ENCODE assay signal across 10 cellular contexts in genomic region chr17:15261818-15262290, GRCh38. TPM values are rescaled to one million over a fixed set of nuclear protein-coding genes. Genes with fewer than 3 reads are reported as not detected.
A peak's percentile ranks its signal among the peaks of the same experiment; 100 is the strongest.
DNase-seq lines count a peak whose midpoint lies in the region; ATAC-seq and TF ChIP-seq lines count a peak whose summit lies in the region.
"Had no signal": no experiment of that assay in that cellular context is flagged by ENCODE, and none has a peak within 500 bp of the region (broad histone marks: within the 10 kb centered on the region; RNA-seq: fewer than 3 reads in every experiment).

No MANE protein-coding gene starts in this region.

- POLR2A ChIA-PET in MCF 10A (lab: Yijun Ruan, JAX) = no interaction called here

- no peaks in the 10 kb centered on the region for H3K9me3 Mint-ChIP-seq in MCF 10A (ENCODE audit: unreplicated experiment)
- no peaks in the 10 kb centered on the region for H3K9me3 Mint-ChIP-seq in endothelial cell (ENCODE audit: unreplicated experiment)
- H3K9me3 Mint-ChIP-seq: activated B cell treated with CpG ODN at 0.5 μM for 24 hours had no signal

- H3K4me1 ChIP-seq in breast epithelium (peaks cover 3 to 13% of the 10 kb centered on the region in 2 donors), mesodermal cell (ENCODE audit: control insufficient read depth, insufficient read depth, low read length, poor library complexity, severe bottlenecking) (peaks cover 29% of the 10 kb centered on the region), upper lobe of right lung (peaks cover 31% of the 10 kb centered on the region)

- TF ChIP-seq POLR2A in breast epithelium (IDR thresholded peaks at IDR 0.05) = no peak

- peak overlapping the region; percentile 62 to 85 (median 72) for H3K4me3 ChIP-seq in breast epithelium
- peak overlapping the region; percentile 79 for H3K4me3 ChIP-seq in mesodermal cell (ENCODE audit: extremely low read depth, insufficient read depth, low read length, poor library complexity, severe bottlenecking)
- peak overlapping the region; percentile 62 for H3K4me3 ChIP-seq in upper lobe of right lung

- H3K27me3 Mint-ChIP-seq in MCF 10A (ENCODE audit: insufficient read depth, unreplicated experiment) (peaks cover 46% of the 10 kb centered on the region), endothelial cell (ENCODE audit: unreplicated experiment) (peaks cover 13% of the 10 kb centered on the region)

- intact Hi-C loops in breast epithelium (cut with DNase I; ENCODE audit: low total_unique reads) = loop anchor here (5.0 kb wide), 1 partner anchor 240 kb away; no protein-coding TSS in a partner anchor
- intact Hi-C loops in MCF 10A (cut with micrococcal nuclease) = no loop called here
- intact Hi-C loops in upper lobe of right lung (cut with DNase I) = loop anchor here (5.0 kb wide), 1 partner anchor 240 kb away; no protein-coding TSS in a partner anchor

- H3K36me3 ChIP-seq in breast epithelium (no peaks in the 10 kb centered on the region), mesodermal cell (ENCODE audit: control insufficient read depth, insufficient read depth, low read length) (peaks cover 35% of the 10 kb centered on the region), upper lobe of right lung (peaks cover 22% of the 10 kb centered on the region)

- H3K4me3 Mint-ChIP-seq in MCF 10A (ENCODE audit: unreplicated experiment) (no peak overlapping the region), endothelial cell (ENCODE audit: unreplicated experiment) (peak overlapping the region; percentile 96)
- H3K4me3 Mint-ChIP-seq: activated B cell treated with CpG ODN at 0.5 μM for 24 hours had no signal

- H3K36me3 Mint-ChIP-seq in MCF 10A (ENCODE audit: insufficient read depth, unreplicated experiment) (no peaks in the 10 kb centered on the region), endothelial cell (ENCODE audit: low read depth, unreplicated experiment) (peaks cover 27% of the 10 kb centered on the region)

- H3K27me3 ChIP-seq in breast epithelium (no peaks in the 10 kb centered on the region), upper lobe of right lung (no peaks in the 10 kb centered on the region)

- H3K27ac ChIP-seq in breast epithelium (peak overlapping the region; percentile 93 to 96), mesodermal cell (ENCODE audit: low read depth, low read length, severe bottlenecking) (peak overlapping the region; percentile 86), upper lobe of right lung (peak overlapping the region; percentile 90)
- H3K27ac ChIP-seq: C4-2B had no signal

- H3K27ac Mint-ChIP-seq in MCF 10A (ENCODE audit: low read depth, unreplicated experiment) (no peak overlapping the region), endothelial cell (ENCODE audit: unreplicated experiment) (peak overlapping the region; percentile 38)
- H3K27ac Mint-ChIP-seq: activated B cell treated with CpG ODN at 0.5 μM for 24 hours had no signal

- H3K4me1 Mint-ChIP-seq in MCF 10A (ENCODE audit: insufficient read depth, unreplicated experiment) = peaks cover 4% of the 10 kb centered on the region
- peaks cover 29% of the 10 kb centered on the region for H3K4me1 Mint-ChIP-seq in endothelial cell (ENCODE audit: unreplicated experiment)

- H3K9me3 ChIP-seq in breast epithelium (no peaks in the 10 kb centered on the region), mesodermal cell (ENCODE audit: control insufficient read depth, low read length) (no peaks in the 10 kb centered on the region), upper lobe of right lung (no peaks in the 10 kb centered on the region)

- TF ChIP-seq CTCF in breast epithelium (IDR thresholded peaks at IDR 0.05) (no peak), MCF 10A (IDR thresholded peaks at IDR 0.05; ENCODE audit: unreplicated experiment) (no peak), endothelial cell (IDR thresholded peaks at IDR 0.05; ENCODE audit: unreplicated experiment) (no peak), upper lobe of right lung (IDR thresholded peaks at IDR 0.05) (no peak)

- BruUV-seq in MCF 10A (replicated peaks; lab: Mats Ljungman, UMichigan) = no TSS peak

- ATAC-seq in upper lobe of right lung = no peak

- 4 to 5% methylated on average over 7 to 8 of the region's 9 CpGs for WGBS in mesodermal cell (ENCODE audit: insufficient coverage in 2 of 2), 2 experiments

- CTCF ChIA-PET in MCF 10A (lab: Yijun Ruan, JAX) = interaction anchor here (0.6 to 9.3 kb wide), 8 partner anchors 218 to 1646 kb away, joined by 3 to 148 read pairs (median 4); no protein-coding TSS in a partner anchor

- DNase-seq in breast epithelium (ENCODE audit: low spot score in 2 of 2) = no peak
- no peak for DNase-seq in MCF 10A (ENCODE audit: unreplicated experiment)
- peak; percentile 15 for DNase-seq in endothelial cell (ENCODE audit: low spot score)
- DNase-seq in upper lobe of right lung = no peak
- DNase-seq in GM19240 (ENCODE audit: insufficient read length, low spot score) = no peak
- no peak for DNase-seq in retina
- DNase-seq in NCI-H2227 treated with DMSO at 0.1 percent for 48 hours (lab: John Stamatoyannopoulos, UW) = no peak
- DNase-seq: activated B cell treated with CpG ODN at 0.5 μM for 24 hours had no signal

RNA-seq across cellular contexts. Expression of gene PMP22, which starts 3.3 kb away (rescaled TPM):
- total RNA-seq in breast epithelium (100 to 1,000 TPM; 114 to 478 (median 152) TPM), MCF 10A (2022) (0.44 and 1.1 TPM in 2 replicates), endothelial cell (ENCODE audit: unreplicated experiment) (314 TPM), upper lobe of right lung (157 TPM)
- 220 TPM for polyA plus RNA-seq in mesodermal cell (2013, experiment 1 of 2)
- 196 TPM for polyA plus RNA-seq in mesodermal cell (2013, experiment 2 of 2)
- total RNA-seq: activated B cell treated with CpG ODN at 0.5 μM for 24 hours had no signal

Comparison
In these comparisons a context has a peak if more than half of its experiments do, and no peak if none do; other contexts are left out.
1. RNA of gene PMP22, which starts 3.3 kb away (total RNA-seq): 314 TPM in endothelial cell (single experiment), 157 TPM in upper lobe of right lung (single experiment) and 114 to 478 TPM in breast epithelium; 0.44 to 1.1 TPM in MCF 10A; every median in the first group is over 10 times any median in the second.
2. Peak in every context shown above with its lines, with median percentiles within 50 percentile points of each other: H3K27ac ChIP-seq and H3K4me3 ChIP-seq.